24 cellular contexts compared by ENCODE assay signal in genomic region chr1:232557661-232558260, GRCh38.
A peak's percentile ranks its signal among the peaks of the same experiment; 100 is the strongest.
DNase-seq lines count a peak whose midpoint lies in the region; ATAC-seq, FAIRE-seq and TF ChIP-seq lines count a peak whose summit lies in the region.
"Had no signal": no experiment of that assay in that cellular context is flagged by ENCODE, and none has a peak within 500 bp of the region (broad histone marks: within the 10 kb centered on the region; RNA-seq: fewer than 3 reads in every experiment).

No MANE protein-coding gene starts in this region.

- no peak for ATAC-seq in central memory CD8-positive, alpha-beta T cell (replicated peaks; ENCODE audit: extremely low read depth, poor library complexity, severe bottlenecking)
- ATAC-seq in gastrocnemius medialis, result no peak
- ATAC-seq: effector memory CD8-positive, alpha-beta T cell had no signal

- no peaks in the 10 kb centered on the region for H3K9me3 Mint-ChIP-seq in central memory CD8-positive, alpha-beta T cell
- no peaks in the 10 kb centered on the region for H3K9me3 Mint-ChIP-seq in nephron
- H3K9me3 Mint-ChIP-seq: activated CD4-positive, alpha-beta memory T cell treated with anti-CD3 and anti-CD28 coated beads for 36 hours; activated T-cell treated with anti-CD3 and anti-CD28 coated beads, Interleukin-2, amount 50 U/mL, for 24 hours; effector memory CD8-positive, alpha-beta T cell; immature natural killer cell; T-helper 2 cell treated with Interferon-gamma antibody and Interleukin-4, amounts not matched to agents 5 μg/mL and 100 μg/mL, for 36 hours had no signal

- no peaks in the 10 kb centered on the region for H3K27me3 ChIP-seq in gastrocnemius medialis
- H3K27me3 ChIP-seq: Peyer's patch had no signal

- peaks cover 30 to 47% of the 10 kb centered on the region in 2 donors for H3K4me1 ChIP-seq in gastrocnemius medialis

- no peaks in the 10 kb centered on the region for H3K27me3 Mint-ChIP-seq in central memory CD8-positive, alpha-beta T cell
- no peaks in the 10 kb centered on the region for H3K27me3 Mint-ChIP-seq in nephron (ENCODE audit: low read depth)
- H3K27me3 Mint-ChIP-seq: activated CD4-positive, alpha-beta memory T cell treated with anti-CD3 and anti-CD28 coated beads for 36 hours; activated T-cell treated with anti-CD3 and anti-CD28 coated beads, Interleukin-2, amount 50 U/mL, for 24 hours; effector memory CD8-positive, alpha-beta T cell had no signal

- H3K9me3 ChIP-seq in gastrocnemius medialis, result no peaks in the 10 kb centered on the region
- H3K9me3 ChIP-seq: HAP-1, Peyer's patch, thoracic aorta had no signal

- DNase-seq in NCI-H510A treated with DMSO at 0.1 percent for 48 hours (lab: John Stamatoyannopoulos, UW) (peak; percentile 46), NCI-H510A (lab: John Stamatoyannopoulos, UW) (no peak), HTR-8/SVneo (ENCODE audit: insufficient read length, low spot score) (no peak), NCI-H226 (no peak), gastrocnemius medialis (no peak), NCI-H1417 treated with DMSO at 0.1 percent for 48 hours (lab: John Stamatoyannopoulos, UW) (no peak)
- no peak for DNase-seq in central memory CD8-positive, alpha-beta T cell (ENCODE audit: low spot score in 2 of 2)
- DNase-seq: activated CD4-positive, alpha-beta memory T cell treated with anti-CD3 and anti-CD28 coated beads for 36 hours; activated naive CD4-positive, alpha-beta T cell treated with Interleukin-2 at 50 U/mL for 16 hours; activated T-cell treated with anti-CD3 and anti-CD28 coated beads, Interleukin-2, amount 50 U/mL, for 24 hours; effector memory CD8-positive, alpha-beta T cell; head of caudate nucleus; immature natural killer cell; IMR-90; NCI-H1436 treated with DMSO at 0.1 percent for 48 hours; occipital lobe; Peyer's patch had no signal

- peaks cover 13% of the 10 kb centered on the region for H3K4me1 Mint-ChIP-seq in central memory CD8-positive, alpha-beta T cell
- H3K4me1 Mint-ChIP-seq in nephron, result peaks cover 67% of the 10 kb centered on the region

- TF ChIP-seq CTCF in nephron (IDR thresholded peaks at IDR 0.05; ENCODE audit: unreplicated experiment in 3 of 3) (no peak), gastrocnemius medialis (IDR thresholded peaks at IDR 0.05 in 4 of 5, conservative IDR thresholded peaks at IDR 0.05 in 1 of 5) (no peak)

- in situ Hi-C loops in gastrocnemius medialis (cut with MboI; ENCODE audit: low sequenced_read_pairs in 4 of 4), result no loop called here

- intact Hi-C loops in gastrocnemius medialis (cut with DNase I; ENCODE audit: low total_unique reads), result loop anchor here (5.0 to 10.0 kb wide), 3 partner anchors 80 to 1313 kb away; partner anchors contain the start of gene GNPAT

- H3K4me3 ChIP-seq in gastrocnemius medialis, result no peak overlapping the region
- H3K4me3 ChIP-seq: HAP-1, Peyer's patch, SK-N-MC, thoracic aorta had no signal

- no peak for TF ChIP-seq POLR2A in gastrocnemius medialis (IDR thresholded peaks at IDR 0.05)

- H3K36me3 Mint-ChIP-seq in central memory CD8-positive, alpha-beta T cell (ENCODE audit: insufficient read depth), result peaks cover 2% of the 10 kb centered on the region
- no peaks in the 10 kb centered on the region for H3K36me3 Mint-ChIP-seq in nephron (ENCODE audit: low read depth)
- H3K36me3 Mint-ChIP-seq: activated CD4-positive, alpha-beta memory T cell treated with anti-CD3 and anti-CD28 coated beads for 36 hours had no signal

- FAIRE-seq in HTR-8/SVneo (lab: Jason Lieb, UNC), result peak; percentile 55
- FAIRE-seq: A204.1, astrocyte had no signal

- H3K27ac ChIP-seq in gastrocnemius medialis, result no peak overlapping the region
- H3K27ac ChIP-seq: Peyer's patch, SK-N-MC, thoracic aorta had no signal

- H3K36me3 ChIP-seq in gastrocnemius medialis, result no peaks in the 10 kb centered on the region
- H3K36me3 ChIP-seq: HAP-1, Peyer's patch, thoracic aorta had no signal

- H3K27ac Mint-ChIP-seq in central memory CD8-positive, alpha-beta T cell (ENCODE audit: low read depth), result peak overlapping the region; percentile 65
- peak overlapping the region; percentile 16 to 37 (median 36) for H3K27ac Mint-ChIP-seq in nephron
- H3K27ac Mint-ChIP-seq: activated CD4-positive, alpha-beta memory T cell treated with anti-CD3 and anti-CD28 coated beads for 36 hours; activated T-cell treated with anti-CD3 and anti-CD28 coated beads, Interleukin-2, amount 50 U/mL, for 24 hours; immature natural killer cell; T-helper 2 cell treated with Interferon-gamma antibody and Interleukin-4, amounts not matched to agents 5 μg/mL and 100 μg/mL, for 36 hours had no signal

- H3K4me3 Mint-ChIP-seq in central memory CD8-positive, alpha-beta T cell, result no peak overlapping the region
- H3K4me3 Mint-ChIP-seq in nephron, result no peak overlapping the region
- H3K4me3 Mint-ChIP-seq: activated CD4-positive, alpha-beta memory T cell treated with anti-CD3 and anti-CD28 coated beads for 36 hours; activated T-cell treated with anti-CD3 and anti-CD28 coated beads, Interleukin-2, amount 50 U/mL, for 24 hours; effector memory CD8-positive, alpha-beta T cell; immature natural killer cell; T-helper 2 cell treated with Interferon-gamma antibody and Interleukin-4, amounts not matched to agents 5 μg/mL and 100 μg/mL, for 36 hours had no signal
